1 cellular context compared by ENCODE assay signal in the genomic region with DNA sequence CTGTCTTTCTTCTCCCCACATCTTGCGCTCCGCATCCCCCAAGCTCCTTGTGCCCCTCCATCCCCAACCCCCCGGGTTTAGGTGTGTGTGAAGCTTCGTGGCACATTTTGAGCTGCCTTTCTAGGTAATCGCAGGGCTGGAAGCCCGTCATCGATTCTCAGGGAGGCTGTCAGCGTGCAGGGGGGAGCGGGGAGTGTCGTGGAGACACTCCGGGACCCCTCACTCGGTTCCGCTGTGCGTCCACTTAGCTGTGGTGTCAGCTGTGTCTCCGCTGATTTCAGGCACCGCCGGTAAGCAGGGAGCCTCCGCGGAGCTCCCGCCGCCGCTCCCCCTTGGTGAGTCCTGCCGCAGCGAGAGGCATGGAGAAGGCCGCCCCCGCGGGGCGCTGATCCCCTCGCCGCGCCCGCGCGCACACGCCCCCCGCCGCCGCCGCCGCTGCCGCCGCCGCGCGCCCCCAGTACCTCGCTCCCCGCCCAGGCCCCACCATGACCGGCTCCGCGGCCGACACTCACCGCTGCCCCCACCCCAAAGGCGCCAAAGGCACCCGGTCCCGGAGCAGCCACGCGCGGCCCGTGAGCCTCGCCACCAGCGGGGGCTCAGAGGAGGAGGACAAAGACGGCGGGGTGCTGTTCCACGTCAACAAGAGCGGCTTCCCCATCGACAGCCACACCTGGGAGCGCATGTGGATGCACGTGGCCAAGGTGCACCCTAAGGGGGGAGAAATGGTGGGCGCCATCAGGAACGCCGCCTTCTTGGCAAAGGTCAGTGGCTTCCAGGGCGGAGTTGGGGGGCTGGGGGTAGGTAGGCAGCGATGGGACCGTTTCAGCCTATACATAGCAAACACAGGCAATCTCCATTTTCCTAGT.
TF ChIP-seq lines count a peak whose summit lies in the region.

No MANE protein-coding gene starts in this region.

TF ChIP-seq in GM12878, 131 proteins besides CTCF, POLR2A, EP300 and RAD21 (continued from another document):
- peak; percentile 43; the same call in 1 of the 2 replicates for TF ChIP-seq ZNF687 (IDR thresholded peaks at IDR 0.05)
- 0 out of 2 replicates have a peak, but pooled peaks have one; percentile 16 for TF ChIP-seq MLLT1 (IDR thresholded peaks at IDR 0.05)
- TF ChIP-seq MTA3 (IDR thresholded peaks at IDR 0.05; ENCODE audit: borderline replicate concordance, low read length) = no peak
- TF ChIP-seq MAX (IDR thresholded peaks at IDR 0.05; ENCODE audit: low read depth, low read length) = peak; percentile 28; the same call in 1 of the 2 replicates
- TF ChIP-seq BHLHE40 (IDR thresholded peaks at IDR 0.05; ENCODE audit: borderline replicate concordance in 1 of 2, low read depth in 2 of 2, low read length in 1 of 2) = peak in 1 of 2 experiments; percentile 54; a peak in 2 of 4 replicates
- no peak for TF ChIP-seq SREBF2 (IDR thresholded peaks at IDR 0.05; ENCODE audit: low read length)
